In genomic region chr9:92001948-92002347, GRCh38 we compare ENCODE assay signal across 1 cellular context.
TF ChIP-seq lines count a peak whose summit lies in the region.

No MANE protein-coding gene starts in this region.

TF ChIP-seq in K562, 482 proteins besides CTCF, POLR2A, EP300 and RAD21:
- peak; percentile 27; the same call in 1 of the 2 replicates for TF ChIP-seq NFIC (IDR thresholded peaks at IDR 0.05)
